In the genomic region with DNA sequence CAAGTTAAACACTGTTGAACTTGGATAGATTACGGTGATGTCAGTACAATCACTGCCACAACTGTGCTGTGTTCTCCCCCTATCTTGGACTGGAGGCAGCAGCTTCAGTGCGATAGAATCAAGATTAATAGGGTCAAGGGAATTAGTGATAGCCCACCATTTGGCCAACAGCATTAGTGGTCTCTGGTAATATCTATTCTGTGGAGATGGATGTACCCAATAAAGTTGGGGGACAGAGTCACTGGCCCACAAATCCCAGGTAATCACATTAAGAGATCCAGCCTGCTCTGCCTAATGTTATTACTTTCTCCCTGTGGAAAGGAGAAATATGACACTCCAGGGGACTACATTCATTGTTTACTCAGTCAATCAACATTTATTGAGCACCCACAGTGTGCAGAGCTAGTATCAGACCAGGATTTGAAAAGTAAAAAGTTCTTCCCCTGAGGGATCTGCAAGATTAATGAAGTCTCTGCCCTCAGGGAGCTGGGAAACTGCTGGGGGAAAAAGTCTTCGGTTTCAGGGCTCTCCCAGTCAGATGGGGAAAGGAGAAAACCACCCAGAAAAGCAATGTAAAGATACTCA, we compare ENCODE assay signal across 2 cellular contexts.
TF ChIP-seq lines count a peak whose summit lies in the region.

No MANE protein-coding gene starts in this region.

TF ChIP-seq in HepG2, 621 proteins besides CTCF, POLR2A, EP300 and RAD21:
- TF ChIP-seq, protein P1, sequence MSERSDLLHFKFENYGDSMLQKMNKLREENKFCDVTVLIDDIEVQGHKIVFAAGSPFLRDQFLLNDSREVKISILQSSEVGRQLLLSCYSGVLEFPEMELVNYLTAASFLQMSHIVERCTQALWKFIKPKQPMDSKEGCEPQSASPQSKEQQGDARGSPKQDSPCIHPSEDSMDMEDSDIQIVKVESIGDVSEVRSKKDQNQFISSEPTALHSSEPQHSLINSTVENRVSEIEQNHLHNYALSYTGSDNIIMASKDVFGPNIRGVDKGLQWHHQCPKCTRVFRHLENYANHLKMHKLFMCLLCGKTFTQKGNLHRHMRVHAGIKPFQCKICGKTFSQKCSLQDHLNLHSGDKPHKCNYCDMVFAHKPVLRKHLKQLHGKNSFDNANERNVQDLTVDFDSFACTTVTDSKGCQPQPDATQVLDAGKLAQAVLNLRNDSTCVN (CRISPR knock-in tag; IDR thresholded peaks at IDR 0.05; ENCODE audit: borderline replicate concordance), result no peak
- TF ChIP-seq, protein P2, sequence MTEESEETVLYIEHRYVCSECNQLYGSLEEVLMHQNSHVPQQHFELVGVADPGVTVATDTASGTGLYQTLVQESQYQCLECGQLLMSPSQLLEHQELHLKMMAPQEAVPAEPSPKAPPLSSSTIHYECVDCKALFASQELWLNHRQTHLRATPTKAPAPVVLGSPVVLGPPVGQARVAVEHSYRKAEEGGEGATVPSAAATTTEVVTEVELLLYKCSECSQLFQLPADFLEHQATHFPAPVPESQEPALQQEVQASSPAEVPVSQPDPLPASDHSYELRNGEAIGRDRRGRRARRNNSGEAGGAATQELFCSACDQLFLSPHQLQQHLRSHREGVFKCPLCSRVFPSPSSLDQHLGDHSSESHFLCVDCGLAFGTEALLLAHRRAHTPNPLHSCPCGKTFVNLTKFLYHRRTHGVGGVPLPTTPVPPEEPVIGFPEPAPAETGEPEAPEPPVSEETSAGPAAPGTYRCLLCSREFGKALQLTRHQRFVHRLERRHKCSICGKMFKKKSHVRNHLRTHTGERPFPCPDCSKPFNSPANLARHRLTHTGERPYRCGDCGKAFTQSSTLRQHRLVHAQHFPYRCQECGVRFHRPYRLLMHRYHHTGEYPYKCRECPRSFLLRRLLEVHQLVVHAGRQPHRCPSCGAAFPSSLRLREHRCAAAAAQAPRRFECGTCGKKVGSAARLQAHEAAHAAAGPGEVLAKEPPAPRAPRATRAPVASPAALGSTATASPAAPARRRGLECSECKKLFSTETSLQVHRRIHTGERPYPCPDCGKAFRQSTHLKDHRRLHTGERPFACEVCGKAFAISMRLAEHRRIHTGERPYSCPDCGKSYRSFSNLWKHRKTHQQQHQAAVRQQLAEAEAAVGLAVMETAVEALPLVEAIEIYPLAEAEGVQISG (CRISPR knock-in tag; IDR thresholded peaks at IDR 0.05), result no peak
- TF ChIP-seq ZKSCAN8 (CRISPR knock-in tag; IDR thresholded peaks at IDR 0.05; ENCODE audit: borderline replicate concordance) (peak; percentile 100), ZC3H13 (CRISPR knock-in tag; IDR thresholded peaks at IDR 0.05) (0 out of 2 replicates have a peak, but pooled peaks have one; percentile 30), HOXA5 (CRISPR knock-in tag; IDR thresholded peaks at IDR 0.05) (no peak), ZNF326 (CRISPR knock-in tag; IDR thresholded peaks at IDR 0.05; ENCODE audit: borderline replicate concordance) (no peak), CCAR2 (optimal IDR thresholded peaks at IDR 0.05; ENCODE audit: low read depth, low read length) (no peak), U2AF1 (optimal IDR thresholded peaks at IDR 0.05; ENCODE audit: low read depth, low read length) (no peak), TBL1XR1 (IDR thresholded peaks at IDR 0.05; ENCODE audit: borderline replicate concordance, low read length, partially characterized antibody) (no peak), FOXA1 (IDR thresholded peaks at IDR 0.05) (no peak), FOXA1 (CRISPR knock-in tag; IDR thresholded peaks at IDR 0.05) (peak; percentile 42; the same call in 1 of the 2 replicates), AKAP8 (CRISPR knock-in tag; IDR thresholded peaks at IDR 0.05) (no peak)
- TF ChIP-seq, protein P3, sequence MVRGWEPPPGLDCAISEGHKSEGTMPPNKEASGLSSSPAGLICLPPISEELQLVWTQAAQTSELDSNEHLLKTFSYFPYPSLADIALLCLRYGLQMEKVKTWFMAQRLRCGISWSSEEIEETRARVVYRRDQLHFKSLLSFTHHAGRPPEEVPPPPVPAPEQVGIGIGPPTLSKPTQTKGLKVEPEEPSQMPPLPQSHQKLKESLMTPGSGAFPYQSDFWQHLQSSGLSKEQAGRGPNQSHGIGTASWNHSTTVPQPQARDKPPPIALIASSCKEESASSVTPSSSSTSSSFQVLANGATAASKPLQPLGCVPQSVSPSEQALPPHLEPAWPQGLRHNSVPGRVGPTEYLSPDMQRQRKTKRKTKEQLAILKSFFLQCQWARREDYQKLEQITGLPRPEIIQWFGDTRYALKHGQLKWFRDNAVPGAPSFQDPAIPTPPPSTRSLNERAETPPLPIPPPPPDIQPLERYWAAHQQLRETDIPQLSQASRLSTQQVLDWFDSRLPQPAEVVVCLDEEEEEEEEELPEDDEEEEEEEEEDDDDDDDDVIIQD (CRISPR knock-in tag; IDR thresholded peaks at IDR 0.05; ENCODE audit: low read depth), result no peak
- TF ChIP-seq, protein P4, sequence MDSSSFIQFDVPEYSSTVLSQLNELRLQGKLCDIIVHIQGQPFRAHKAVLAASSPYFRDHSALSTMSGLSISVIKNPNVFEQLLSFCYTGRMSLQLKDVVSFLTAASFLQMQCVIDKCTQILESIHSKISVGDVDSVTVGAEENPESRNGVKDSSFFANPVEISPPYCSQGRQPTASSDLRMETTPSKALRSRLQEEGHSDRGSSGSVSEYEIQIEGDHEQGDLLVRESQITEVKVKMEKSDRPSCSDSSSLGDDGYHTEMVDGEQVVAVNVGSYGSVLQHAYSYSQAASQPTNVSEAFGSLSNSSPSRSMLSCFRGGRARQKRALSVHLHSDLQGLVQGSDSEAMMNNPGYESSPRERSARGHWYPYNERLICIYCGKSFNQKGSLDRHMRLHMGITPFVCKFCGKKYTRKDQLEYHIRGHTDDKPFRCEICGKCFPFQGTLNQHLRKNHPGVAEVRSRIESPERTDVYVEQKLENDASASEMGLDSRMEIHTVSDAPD (CRISPR knock-in tag; IDR thresholded peaks at IDR 0.05), result no peak
- TF ChIP-seq, protein P5, sequence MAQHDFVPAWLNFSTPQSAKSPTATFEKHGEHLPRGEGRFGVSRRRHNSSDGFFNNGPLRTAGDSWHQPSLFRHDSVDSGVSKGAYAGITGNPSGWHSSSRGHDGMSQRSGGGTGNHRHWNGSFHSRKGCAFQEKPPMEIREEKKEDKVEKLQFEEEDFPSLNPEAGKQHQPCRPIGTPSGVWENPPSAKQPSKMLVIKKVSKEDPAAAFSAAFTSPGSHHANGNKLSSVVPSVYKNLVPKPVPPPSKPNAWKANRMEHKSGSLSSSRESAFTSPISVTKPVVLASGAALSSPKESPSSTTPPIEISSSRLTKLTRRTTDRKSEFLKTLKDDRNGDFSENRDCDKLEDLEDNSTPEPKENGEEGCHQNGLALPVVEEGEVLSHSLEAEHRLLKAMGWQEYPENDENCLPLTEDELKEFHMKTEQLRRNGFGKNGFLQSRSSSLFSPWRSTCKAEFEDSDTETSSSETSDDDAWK (CRISPR knock-in tag; IDR thresholded peaks at IDR 0.05), result no peak
TF ChIP-seq in HepG2: peak in this region for 3.

TF ChIP-seq in HEK293T, 16 proteins besides CTCF, POLR2A, EP300 and RAD21:
- TF ChIP-seq HDGF (IDR thresholded peaks at IDR 0.05; ENCODE audit: borderline replicate concordance) (0 out of 2 replicates have a peak, but pooled peaks have one; percentile 18), FOXA1 (IDR thresholded peaks at IDR 0.05) (no peak)
